Comparison of ENCODE assay signal across 4 cellular contexts in the genomic region with DNA sequence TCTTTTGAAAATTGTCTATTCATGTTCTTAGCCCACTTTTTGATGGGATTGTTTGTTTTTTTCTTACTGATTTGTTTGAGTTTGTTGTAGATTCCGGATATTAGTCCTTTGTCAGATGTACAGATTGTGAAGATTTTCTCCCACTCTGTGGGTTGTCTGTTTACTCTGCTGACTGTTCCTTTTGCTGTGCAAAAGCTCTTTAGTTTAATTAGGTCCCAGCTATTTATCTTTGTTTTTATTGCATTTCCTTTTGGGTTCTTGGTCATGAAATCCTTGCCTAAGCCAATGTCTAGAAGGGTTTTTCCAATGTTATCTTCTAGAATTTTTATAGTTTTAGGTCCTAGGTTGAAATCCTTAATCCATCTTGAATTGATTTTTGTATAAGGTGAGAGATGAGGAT. TPM values are rescaled to one million over a fixed set of nuclear protein-coding genes. Genes with fewer than 3 reads are reported as not detected.
A peak's percentile ranks its signal among the peaks of the same experiment; 100 is the strongest.
DNase-seq lines count a peak whose midpoint lies in the region; ATAC-seq and TF ChIP-seq lines count a peak whose summit lies in the region.
"Not testable (repeated sequence)": the region's sequence is repeated elsewhere in the genome, so short reads cannot be mapped to it uniquely, and the experiment has no call there.

No MANE protein-coding gene starts in this region.

- H3K9me3 ChIP-seq in HEK293 (ENCODE audit: control insufficient read depth, insufficient read depth, low read depth, low read length); PC-3 (ENCODE audit: low read length): not testable (repeated sequence)

- H4K20me1 ChIP-seq in PC-3 (ENCODE audit: low read length): not testable (repeated sequence)

- H3K4me2 ChIP-seq in PC-3 (ENCODE audit: low read length): not testable (repeated sequence)

- peak; percentile 31 for ATAC-seq in PC-3

- not testable (repeated sequence) for H3K4me1 Mint-ChIP-seq in nephron progenitor cell

- BruUV-seq in PC-3 (replicated peaks; lab: Mats Ljungman, UMichigan): not testable (repeated sequence)

- not testable (repeated sequence) for H3K4me3 Mint-ChIP-seq in nephron progenitor cell

- H3K9me3 Mint-ChIP-seq in nephron progenitor cell: not testable (repeated sequence)

- H3K9me2 ChIP-seq in PC-3 (replicated peaks; ENCODE audit: low read length): not testable (repeated sequence)

- not testable (repeated sequence) for H3K4me3 ChIP-seq in HEK293 (ENCODE audit: low read depth, low read length); PC-3 (ENCODE audit: low read length)

- H3K9ac ChIP-seq in PC-3 (ENCODE audit: low read length): not testable (repeated sequence)

- not testable (repeated sequence) for H3K4me1 ChIP-seq in HEK293 (ENCODE audit: control insufficient read depth, insufficient read depth, low read length); PC-3 (ENCODE audit: insufficient read depth, low read length)

- TF ChIP-seq CTCF in HEK293 (tag by site-specific recombination; IDR thresholded peaks at IDR 0.05); PC-3 (conservative IDR thresholded peaks at IDR 0.05; ENCODE audit: low read depth, low read length); VCaP (conservative IDR thresholded peaks at IDR 0.05); nephron progenitor cell (IDR thresholded peaks at IDR 0.05): not testable (repeated sequence)

- H3K27me3 ChIP-seq in PC-3 (ENCODE audit: low read length): not testable (repeated sequence)

- H3F3A ChIP-seq in PC-3 (ENCODE audit: low read length, unreplicated experiment): not testable (repeated sequence)

- peaks cover 89% of the 10 kb centered on the region for H3K36me3 Mint-ChIP-seq in nephron progenitor cell (ENCODE audit: low read depth)

- CTCF ChIA-PET in HEK293 (lab: Yijun Ruan, JAX); PC-3 (lab: Charles Lee): not testable (repeated sequence)

- intact Hi-C loops in PC-3 (cut with micrococcal nuclease): not testable (repeated sequence)

- DNase-seq in PC-3, nephron progenitor cell: not testable (repeated sequence)

- POLR2A ChIA-PET in HEK293 (lab: Yijun Ruan, JAX): not testable (repeated sequence)
- POLR2A ChIA-PET in PC-3 (lab: Charles Lee; ENCODE audit: unreplicated experiment): interaction anchor here (0.6 to 0.7 kb wide), 2 partner anchors 52 to 204 kb away, joined by 3 read pairs; no protein-coding TSS in a partner anchor

- not testable (repeated sequence) for H2AFZ ChIP-seq in PC-3 (ENCODE audit: low read length)

- H3K27me3 Mint-ChIP-seq in nephron progenitor cell (ENCODE audit: low read depth, poor library complexity): not testable (repeated sequence)

- peaks cover 0 to 13% of the 10 kb centered on the region in 2 experiments; a peak in 2 of 3 replicates for H3K36me3 ChIP-seq in HEK293 (ENCODE audit: control insufficient read depth in 2 of 2, insufficient read depth in 1 of 2, low read length in 2 of 2)
- H3K36me3 ChIP-seq in PC-3 (ENCODE audit: low read depth, low read length): not testable (repeated sequence)

- H3K79me2 ChIP-seq in PC-3 (ENCODE audit: low read length): not testable (repeated sequence)

- peak overlapping the region; percentile 55 for H3K27ac Mint-ChIP-seq in nephron progenitor cell

- not testable (repeated sequence) for H3K27ac ChIP-seq in HEK293 (ENCODE audit: extremely low read depth, low read depth, low read length)
- H3K27ac ChIP-seq in PC-3 (ENCODE audit: low read length) (peak overlapping the region; percentile 57; the same call in 1 of the 2 replicates), VCaP (peak overlapping the region; percentile 56)

TF ChIP-seq in HEK293, 187 proteins besides CTCF, POLR2A, EP300 and RAD21:
- peak; percentile 31; the same call in 1 of the 2 replicates for TF ChIP-seq TSHZ1 (tag by site-specific recombination; IDR thresholded peaks at IDR 0.05; ENCODE audit: borderline replicate concordance)
- TF ChIP-seq GFI1B (tag by site-specific recombination; IDR thresholded peaks at IDR 0.05): peak; percentile 92
- peak; percentile 16; the same call in 1 of the 2 replicates for TF ChIP-seq OVOL3 (tag by site-specific recombination; IDR thresholded peaks at IDR 0.05)
- peak; percentile 19; the same call in 1 of the 2 replicates for TF ChIP-seq ZXDB (tag by site-specific recombination; IDR thresholded peaks at IDR 0.05)
- peak; percentile 95 for TF ChIP-seq FEZF1 (tag by site-specific recombination; IDR thresholded peaks at IDR 0.05)
- TF ChIP-seq OSR2 (tag by site-specific recombination; IDR thresholded peaks at IDR 0.05): peak; percentile 51
- peak; percentile 37; the same call in 1 of the 2 replicates for TF ChIP-seq ZFHX2 (tag by site-specific recombination; conservative IDR thresholded peaks at IDR 0.05)
- TF ChIP-seq ZNF843 (tag by site-specific recombination; IDR thresholded peaks at IDR 0.05): peak; percentile 61
- TF ChIP-seq GLIS1 (tag by site-specific recombination; IDR thresholded peaks at IDR 0.05): peak; percentile 30; the same call in 1 of the 2 replicates
- TF ChIP-seq ZNF18 (tag by site-specific recombination; IDR thresholded peaks at IDR 0.05): peak; percentile 47; the same call in 1 of the 2 replicates
- peak; percentile 53; the same call in 1 of the 2 replicates for TF ChIP-seq ZNF580 (tag by site-specific recombination; IDR thresholded peaks at IDR 0.05)

RNA-seq across cellular contexts. Expression of gene RNFT2, which starts 16.7 kb away (rescaled TPM):
- total RNA-seq in PC-3 (2014; rRNA removed): 12.6 and 15.8 TPM in 2 replicates

RNA-seq across cellular contexts. Expression of gene SPRING1, which starts 16.9 kb away (rescaled TPM):
- total RNA-seq in PC-3 (2014; rRNA removed): 33.4 and 45.2 TPM in 2 replicates
